12 cellular contexts compared by ENCODE assay signal in the genomic region with DNA sequence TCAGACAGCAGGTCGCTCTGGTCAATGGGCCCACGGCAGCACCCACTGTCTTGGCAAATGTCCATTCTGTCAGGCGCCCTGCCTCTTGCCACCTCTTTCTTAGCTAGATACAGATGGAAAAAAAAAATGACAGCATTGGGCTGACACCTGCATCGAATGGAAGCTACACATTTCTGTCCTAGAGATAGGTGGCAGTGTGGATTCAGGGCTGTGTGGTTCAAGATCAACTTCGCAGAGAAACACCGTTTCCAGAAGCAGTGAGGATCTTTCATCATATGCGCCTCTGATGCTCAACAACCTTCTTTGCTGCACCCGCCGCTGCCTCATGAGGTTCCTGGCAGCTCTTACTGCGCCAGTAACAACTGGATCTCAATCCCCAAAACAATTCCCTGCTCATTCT.
DNase-seq lines count a peak whose midpoint lies in the region; ATAC-seq and TF ChIP-seq lines count a peak whose summit lies in the region.
"Had no signal": no experiment of that assay in that cellular context is flagged by ENCODE, and none has a peak within 500 bp of the region (broad histone marks: within the 10 kb centered on the region; RNA-seq: fewer than 3 reads in every experiment).

No MANE protein-coding gene starts in this region.

- H3K36me3 ChIP-seq in GM23338 (ENCODE audit: insufficient read depth) (no peaks in the 10 kb centered on the region), H7 (replicated peaks; ENCODE audit: control insufficient read depth, insufficient read depth, low read length) (no peaks in the 10 kb centered on the region)
- H3K36me3 ChIP-seq: adrenal gland, pancreas had no signal

- CTCF ChIA-PET in activated CD8-positive, alpha-beta T cell treated with anti-CD3 and anti-CD28 coated beads for 36 hours (lab: Charles Lee) = no interaction called here

- peak; percentile 32 to 57; a peak in 3 of 4 replicates for TF ChIP-seq CTCF in GM23338 (conservative IDR thresholded peaks at IDR 0.05; ENCODE audit: low read depth in 2 of 2)
- no peak for TF ChIP-seq CTCF in activated CD8-positive, alpha-beta T cell treated with anti-CD3 and anti-CD28 coated beads for 36 hours (IDR thresholded peaks at IDR 0.05)

- no peak overlapping the region for H3K4me3 ChIP-seq in GM23338
- no peak overlapping the region for H3K4me3 ChIP-seq in H7 (ENCODE audit: insufficient read depth, low read depth, low read length)
- H3K4me3 ChIP-seq: adrenal gland, pancreas had no signal

- H3K27ac ChIP-seq in GM23338 (ENCODE audit: low read depth) = no peak overlapping the region
- H3K27ac ChIP-seq: adrenal gland, pancreas had no signal

- ATAC-seq in GM23338 (peak; percentile 33; the same call in 1 of the 3 replicates), HG02623 (IDR thresholded peaks at IDR 0.05; ENCODE audit: unreplicated experiment) (no peak), HG03439 (IDR thresholded peaks at IDR 0.05; ENCODE audit: unreplicated experiment) (no peak)
- ATAC-seq in activated CD8-positive, alpha-beta T cell treated with anti-CD3 and anti-CD28 coated beads for 36 hours = no peak
- ATAC-seq: stimulated activated naive CD8-positive, alpha-beta T cell treated with anti-CD3 and anti-CD28 coated beads, Interleukin-15, Interleukin-2, amounts not matched to agents 100 U/mL and 50 U/mL, for 24 hours had no signal

- H3K4me3 Mint-ChIP-seq in GM23338 = no peak overlapping the region
- no peak overlapping the region for H3K4me3 Mint-ChIP-seq in activated CD8-positive, alpha-beta T cell treated with anti-CD3 and anti-CD28 coated beads for 36 hours

- H3K27me3 ChIP-seq in GM23338 (ENCODE audit: insufficient read depth) (no peaks in the 10 kb centered on the region), H7 (ENCODE audit: control insufficient read depth, insufficient read depth, low read length) (no peaks in the 10 kb centered on the region)
- H3K27me3 ChIP-seq: adrenal gland, pancreas had no signal

- H4K20me1 ChIP-seq in GM23338 (replicated peaks; ENCODE audit: insufficient read depth) = no peaks in the 10 kb centered on the region

- H2AFZ ChIP-seq in GM23338 = no peak overlapping the region

- H3F3A ChIP-seq in GM23338 (replicated peaks; ENCODE audit: low read depth) = no peaks in the 10 kb centered on the region

- DNase-seq in Ammon's horn (ENCODE audit: low spot score) (peak; percentile 32), GM23338 (ENCODE audit: low spot score) (no peak), NCI-H69 (lab: John Stamatoyannopoulos, UW) (peak; percentile 70), glomerular visceral epithelial cell (ENCODE audit: extremely low spot score) (peak; percentile 3), H7 (no peak)
- no peak for DNase-seq in activated CD8-positive, alpha-beta T cell treated with anti-CD3 and anti-CD28 coated beads for 36 hours
- DNase-seq: adrenal gland; effector CD8-positive, alpha-beta T cell; pancreas; stimulated activated naive CD8-positive, alpha-beta T cell treated with anti-CD3 and anti-CD28 coated beads, Interleukin-15, Interleukin-2, amounts not matched to agents 100 U/mL and 50 U/mL, for 24 hours had no signal

- H3K36me3 Mint-ChIP-seq in GM23338 (ENCODE audit: low read depth) = no peaks in the 10 kb centered on the region
- H3K36me3 Mint-ChIP-seq in activated CD8-positive, alpha-beta T cell treated with anti-CD3 and anti-CD28 coated beads for 36 hours (ENCODE audit: low read depth) = no peaks in the 10 kb centered on the region

- H3K79me2 ChIP-seq in GM23338 (replicated peaks; ENCODE audit: insufficient read depth) = no peaks in the 10 kb centered on the region

- no peaks in the 10 kb centered on the region for H3K9me3 Mint-ChIP-seq in GM23338
- H3K9me3 Mint-ChIP-seq in activated CD8-positive, alpha-beta T cell treated with anti-CD3 and anti-CD28 coated beads for 36 hours = no peaks in the 10 kb centered on the region

- no peaks in the 10 kb centered on the region for H3K4me1 ChIP-seq in GM23338 (ENCODE audit: insufficient read depth)
- H3K4me1 ChIP-seq: adrenal gland, pancreas had no signal

- no peaks in the 10 kb centered on the region for H3K4me1 Mint-ChIP-seq in GM23338
- H3K4me1 Mint-ChIP-seq in activated CD8-positive, alpha-beta T cell treated with anti-CD3 and anti-CD28 coated beads for 36 hours (ENCODE audit: low read depth) = no peaks in the 10 kb centered on the region

- H3K4me2 ChIP-seq in GM23338 = no peak overlapping the region

- intact Hi-C loops in activated CD8-positive, alpha-beta T cell treated with anti-CD3 and anti-CD28 coated beads for 36 hours (cut with micrococcal nuclease) = no loop called here

- POLR2A ChIA-PET in activated CD8-positive, alpha-beta T cell treated with anti-CD3 and anti-CD28 coated beads for 36 hours (lab: Charles Lee) = no interaction called here

- H3K27me3 Mint-ChIP-seq in GM23338 (ENCODE audit: insufficient read depth, low read depth, poor library complexity) = peaks cover 2% of the 10 kb centered on the region
- no peaks in the 10 kb centered on the region for H3K27me3 Mint-ChIP-seq in activated CD8-positive, alpha-beta T cell treated with anti-CD3 and anti-CD28 coated beads for 36 hours

- peaks cover 7% of the 10 kb centered on the region; the same call in 1 of the 2 replicates for H3K9me2 ChIP-seq in GM23338 (ENCODE audit: insufficient read depth)

- no peak overlapping the region for H3K27ac Mint-ChIP-seq in GM23338
- H3K27ac Mint-ChIP-seq in activated CD8-positive, alpha-beta T cell treated with anti-CD3 and anti-CD28 coated beads for 36 hours = no peak overlapping the region

TF ChIP-seq in GM23338, 12 proteins besides CTCF, POLR2A, EP300 and RAD21 (continues in another document):
- TF ChIP-seq ZNF331 (CRISPR knock-in tag; IDR thresholded peaks at IDR 0.05; ENCODE audit: low read depth) (no peak), EZH2 (IDR thresholded peaks at IDR 0.05; ENCODE audit: low read depth, unreplicated experiment) (no peak), CREB1 (CRISPR knock-in tag; IDR thresholded peaks at IDR 0.05; ENCODE audit: low read depth) (no peak), JUNB (IDR thresholded peaks at IDR 0.05; ENCODE audit: unreplicated experiment) (no peak), ZNF114 (CRISPR knock-in tag; IDR thresholded peaks at IDR 0.05) (no peak), STAT1 (IDR thresholded peaks at IDR 0.05; ENCODE audit: unreplicated experiment) (no peak), POLR2AphosphoS5 (IDR thresholded peaks at IDR 0.05; ENCODE audit: low read depth) (no peak), EZH2phosphoT487 (IDR thresholded peaks at IDR 0.05; ENCODE audit: unreplicated experiment) (no peak), NANOG (IDR thresholded peaks at IDR 0.05; ENCODE audit: borderline replicate concordance) (no peak)
- TF ChIP-seq, protein P1, sequence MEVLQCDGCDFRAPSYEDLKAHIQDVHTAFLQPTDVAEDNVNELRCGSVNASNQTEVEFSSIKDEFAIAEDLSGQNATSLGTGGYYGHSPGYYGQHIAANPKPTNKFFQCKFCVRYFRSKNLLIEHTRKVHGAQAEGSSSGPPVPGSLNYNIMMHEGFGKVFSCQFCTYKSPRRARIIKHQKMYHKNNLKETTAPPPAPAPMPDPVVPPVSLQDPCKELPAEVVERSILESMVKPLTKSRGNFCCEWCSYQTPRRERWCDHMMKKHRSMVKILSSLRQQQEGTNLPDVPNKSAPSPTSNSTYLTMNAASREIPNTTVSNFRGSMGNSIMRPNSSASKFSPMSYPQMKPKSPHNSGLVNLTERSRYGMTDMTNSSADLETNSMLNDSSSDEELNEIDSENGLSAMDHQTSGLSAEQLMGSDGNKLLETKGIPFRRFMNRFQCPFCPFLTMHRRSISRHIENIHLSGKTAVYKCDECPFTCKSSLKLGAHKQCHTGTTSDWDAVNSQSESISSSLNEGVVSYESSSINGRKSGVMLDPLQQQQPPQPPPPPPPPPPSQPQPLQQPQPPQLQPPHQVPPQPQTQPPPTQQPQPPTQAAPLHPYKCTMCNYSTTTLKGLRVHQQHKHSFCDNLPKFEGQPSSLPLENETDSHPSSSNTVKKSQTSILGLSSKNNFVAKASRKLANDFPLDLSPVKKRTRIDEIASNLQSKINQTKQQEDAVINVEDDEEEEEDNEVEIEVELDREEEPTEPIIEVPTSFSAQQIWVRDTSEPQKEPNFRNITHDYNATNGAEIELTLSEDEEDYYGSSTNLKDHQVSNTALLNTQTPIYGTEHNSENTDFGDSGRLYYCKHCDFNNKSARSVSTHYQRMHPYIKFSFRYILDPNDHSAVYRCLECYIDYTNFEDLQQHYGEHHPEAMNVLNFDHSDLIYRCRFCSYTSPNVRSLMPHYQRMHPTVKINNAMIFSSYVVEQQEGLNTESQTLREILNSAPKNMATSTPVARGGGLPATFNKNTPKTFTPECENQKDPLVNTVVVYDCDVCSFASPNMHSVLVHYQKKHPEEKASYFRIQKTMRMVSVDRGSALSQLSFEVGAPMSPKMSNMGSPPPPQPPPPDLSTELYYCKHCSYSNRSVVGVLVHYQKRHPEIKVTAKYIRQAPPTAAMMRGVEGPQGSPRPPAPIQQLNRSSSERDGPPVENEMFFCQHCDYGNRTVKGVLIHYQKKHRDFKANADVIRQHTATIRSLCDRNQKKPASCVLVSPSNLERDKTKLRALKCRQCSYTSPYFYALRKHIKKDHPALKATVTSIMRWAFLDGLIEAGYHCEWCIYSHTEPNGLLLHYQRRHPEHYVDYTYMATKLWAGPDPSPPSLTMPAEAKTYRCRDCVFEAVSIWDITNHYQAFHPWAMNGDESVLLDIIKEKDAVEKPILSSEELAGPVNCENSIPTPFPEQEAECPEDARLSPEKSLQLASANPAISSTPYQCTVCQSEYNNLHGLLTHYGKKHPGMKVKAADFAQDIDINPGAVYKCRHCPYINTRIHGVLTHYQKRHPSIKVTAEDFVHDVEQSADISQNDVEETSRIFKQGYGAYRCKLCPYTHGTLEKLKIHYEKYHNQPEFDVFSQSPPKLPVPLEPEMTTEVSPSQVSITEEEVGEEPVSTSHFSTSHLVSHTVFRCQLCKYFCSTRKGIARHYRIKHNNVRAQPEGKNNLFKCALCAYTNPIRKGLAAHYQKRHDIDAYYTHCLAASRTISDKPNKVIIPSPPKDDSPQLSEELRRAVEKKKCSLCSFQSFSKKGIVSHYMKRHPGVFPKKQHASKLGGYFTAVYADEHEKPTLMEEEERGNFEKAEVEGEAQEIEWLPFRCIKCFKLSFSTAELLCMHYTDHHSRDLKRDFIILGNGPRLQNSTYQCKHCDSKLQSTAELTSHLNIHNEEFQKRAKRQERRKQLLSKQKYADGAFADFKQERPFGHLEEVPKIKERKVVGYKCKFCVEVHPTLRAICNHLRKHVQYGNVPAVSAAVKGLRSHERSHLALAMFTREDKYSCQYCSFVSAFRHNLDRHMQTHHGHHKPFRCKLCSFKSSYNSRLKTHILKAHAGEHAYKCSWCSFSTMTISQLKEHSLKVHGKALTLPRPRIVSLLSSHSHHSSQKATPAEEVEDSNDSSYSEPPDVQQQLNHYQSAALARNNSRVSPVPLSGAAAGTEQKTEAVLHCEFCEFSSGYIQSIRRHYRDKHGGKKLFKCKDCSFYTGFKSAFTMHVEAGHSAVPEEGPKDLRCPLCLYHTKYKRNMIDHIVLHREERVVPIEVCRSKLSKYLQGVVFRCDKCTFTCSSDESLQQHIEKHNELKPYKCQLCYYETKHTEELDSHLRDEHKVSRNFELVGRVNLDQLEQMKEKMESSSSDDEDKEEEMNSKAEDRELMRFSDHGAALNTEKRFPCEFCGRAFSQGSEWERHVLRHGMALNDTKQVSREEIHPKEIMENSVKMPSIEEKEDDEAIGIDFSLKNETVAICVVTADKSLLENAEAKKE (CRISPR knock-in tag; IDR thresholded peaks at IDR 0.05) = no peak

Comparison
In these comparisons a context has a peak if more than half of its experiments do, and no peak if none do; other contexts are left out.
1. DNase-seq: peak in Ammon's horn (single experiment), NCI-H69 (single experiment) and glomerular visceral epithelial cell (single experiment); none in GM23338 (single experiment), H7 (single experiment) and activated CD8-positive, alpha-beta T cell treated with anti-CD3 and anti-CD28 coated beads for 36 hours (single experiment).